In the genomic region with DNA sequence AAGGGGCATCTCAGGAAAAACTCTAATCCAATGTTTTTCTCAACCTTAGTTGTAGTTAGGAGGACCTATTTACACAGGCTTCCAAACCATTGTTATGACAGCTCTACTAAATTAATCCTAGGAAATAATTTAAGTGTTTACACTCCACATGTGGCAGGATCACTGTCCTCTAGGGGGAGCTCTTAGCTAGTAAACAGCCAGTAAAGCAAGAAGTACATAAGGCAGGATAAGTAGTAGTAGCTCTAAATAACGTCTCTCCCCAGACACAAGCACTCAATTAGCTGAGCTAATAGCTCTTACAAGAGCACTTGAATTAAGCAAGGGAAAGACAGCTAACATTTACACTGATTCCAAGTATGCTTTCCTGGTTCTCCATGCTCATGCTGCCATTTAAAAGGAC, we compare ENCODE assay signal across 9 cellular contexts. TPM values are rescaled to one million over a fixed set of nuclear protein-coding genes. Genes with fewer than 3 reads are reported as not detected.
DNase-seq lines count a peak whose midpoint lies in the region; ATAC-seq and TF ChIP-seq lines count a peak whose summit lies in the region.
"Had no signal": no experiment of that assay in that cellular context is flagged by ENCODE, and none has a peak within 500 bp of the region (broad histone marks: within the 10 kb centered on the region; RNA-seq: fewer than 3 reads in every experiment).

No MANE protein-coding gene starts in this region.

- TF ChIP-seq RAD21 in HCT116 (IDR thresholded peaks at IDR 0.05; ENCODE audit: low read depth), result peak; percentile 45

- no peaks in the 10 kb centered on the region for H4K20me1 ChIP-seq in HCT116 (ENCODE audit: insufficient read depth)

- 29 to 80% (median 34%) methylated on average over 1 of the region's 1 CpG for WGBS in adrenal gland, 4 donors

- no peak overlapping the region for H3K4me3 ChIP-seq in HCT116 (replicated peaks in 1 of 2; ENCODE audit: low read depth in 1 of 2, low read length in 2 of 2)
- no peak overlapping the region for H3K4me3 ChIP-seq in adrenal gland

- 0 out of 2 replicates have a peak, but pooled peaks have one; percentile 38 for ATAC-seq in HCT116
- ATAC-seq in HG03159 (IDR thresholded peaks at IDR 0.05; ENCODE audit: unreplicated experiment), result no peak
- ATAC-seq: natural killer cell treated with Interleukin-12 subunit alpha and Interleukin-12 subunit beta and Interleukin-15 and Interleukin-18, amount 100 ng/mL, for 72 hours; stimulated activated naive CD8-positive, alpha-beta T cell treated with anti-CD3 and anti-CD28 coated beads, Interleukin-15, amount 100 ng/mL, for 72 hours had no signal

- intact Hi-C loops in HCT116 (cut with micrococcal nuclease), result loop anchor here (10.0 kb wide), 1 partner anchor 764 kb away; no protein-coding TSS in a partner anchor
- intact Hi-C loops in adrenal gland (cut with DNase I), result loop anchor here in 1 of 2 donors (10.0 kb wide), 1 partner anchor 314 kb away; no protein-coding TSS in a partner anchor

- H3K27me3 ChIP-seq in HCT116 (ENCODE audit: insufficient read depth, low read length), result no peaks in the 10 kb centered on the region
- peaks cover 7% of the 10 kb centered on the region for H3K27me3 ChIP-seq in adrenal gland

- no peak overlapping the region for H3K4me2 ChIP-seq in HCT116 (ENCODE audit: low read length)

- RAD21 ChIA-PET in HCT116 (lab: Charles Lee; ENCODE audit: low non-redundant PET in 1 of 2, low total read pairs in 2 of 2, uncharacterized antibody in 2 of 2, unreplicated experiment in 2 of 2), result no interaction called here

- H3K4me1 ChIP-seq in HCT116 (ENCODE audit: control insufficient read depth in 1 of 2, insufficient read depth in 2 of 2, low read length in 2 of 2), result no peaks in the 10 kb centered on the region
- H3K4me1 ChIP-seq in adrenal gland (replicated peaks in 1 of 2), result no peaks in the 10 kb centered on the region

- H3K36me3 ChIP-seq in HCT116 (ENCODE audit: control insufficient read depth in 1 of 2, insufficient read depth in 2 of 2, low read length in 2 of 2) (no peaks in the 10 kb centered on the region), adrenal gland (replicated peaks in 1 of 2) (no peaks in the 10 kb centered on the region)

- no peaks in the 10 kb centered on the region for H3K9me2 ChIP-seq in HCT116 (ENCODE audit: insufficient read depth)

- CTCF ChIA-PET in HCT116 (lab: Charles Lee), result interaction anchor here (1.2 to 2.6 kb wide), 6 partner anchors 11 to 768 kb away, joined by 3 to 15 read pairs (median 4); no protein-coding TSS in a partner anchor

- H3K27ac ChIP-seq in HCT116 (ENCODE audit: low read depth, low read length), result no peak overlapping the region
- H3K27ac ChIP-seq in adrenal gland, result no peak overlapping the region
- H3K27ac ChIP-seq in substantia nigra (ENCODE audit: low read depth, low read length, poor library complexity, severe bottlenecking), result no peak overlapping the region

- POLR2A ChIA-PET in HCT116 (lab: Charles Lee), result no interaction called here

- H3K79me2 ChIP-seq in HCT116 (ENCODE audit: insufficient read depth, low read length), result no peaks in the 10 kb centered on the region

- no TSS peak for BruUV-seq in HCT116 (replicated peaks; lab: Mats Ljungman, UMichigan)

- DNase-seq in Daoy (ENCODE audit: low read depth) (peak; percentile 25), HCT116 (ENCODE audit: low read depth, low spot score) (peak; percentile 18), adrenal gland (peak in 3 of 7 donors; percentile 10 to 31 (median 16)), lung microvascular endothelial cell (ENCODE audit: low read depth in 2 of 2) (peak; percentile 25 to 26), SKM-1 (lab: John Stamatoyannopoulos, UW; ENCODE audit: unreplicated experiment) (no peak), substantia nigra (lab: John Stamatoyannopoulos, UW) (no peak)

- no peaks in the 10 kb centered on the region for H3K9me3 ChIP-seq in HCT116 (ENCODE audit: control insufficient read depth in 1 of 2, insufficient read depth in 1 of 2, low read depth in 1 of 2, low read length in 2 of 2)
- H3K9me3 ChIP-seq in adrenal gland (replicated peaks in 1 of 3), result no peaks in the 10 kb centered on the region

- TF ChIP-seq CTCF in HCT116 (IDR thresholded peaks at IDR 0.05 in 2 of 3, conservative IDR thresholded peaks at IDR 0.05 in 1 of 3; ENCODE audit: borderline replicate concordance in 1 of 3, insufficient read depth in 1 of 3, low read depth in 2 of 3, low read length in 2 of 3) (peak; percentile 20 to 60 (median 50); a peak in 4 of 6 replicates), adrenal gland (IDR thresholded peaks at IDR 0.05) (peak in 5 of 6 experiments; percentile 13 to 46 (median 32))

- H3K9ac ChIP-seq in HCT116 (ENCODE audit: low read length), result no peak overlapping the region

- TF ChIP-seq POLR2A in HCT116 (IDR thresholded peaks at IDR 0.05; ENCODE audit: borderline replicate concordance, extremely low read depth, insufficient read depth, insufficient read length) (no peak), adrenal gland (IDR thresholded peaks at IDR 0.05) (no peak)

- H2AFZ ChIP-seq in HCT116 (ENCODE audit: low read depth, low read length, poor library complexity, severe bottlenecking), result no peak overlapping the region

TF ChIP-seq in HCT116, 20 proteins besides CTCF, POLR2A, EP300 and RAD21:
- TF ChIP-seq ELF1 (IDR thresholded peaks at IDR 0.05; ENCODE audit: borderline replicate concordance, low read depth) (no peak), ZFX (IDR thresholded peaks at IDR 0.05) (no peak), SP1 (IDR thresholded peaks at IDR 0.05; ENCODE audit: low read depth) (no peak)
- TF ChIP-seq, protein P1, sequence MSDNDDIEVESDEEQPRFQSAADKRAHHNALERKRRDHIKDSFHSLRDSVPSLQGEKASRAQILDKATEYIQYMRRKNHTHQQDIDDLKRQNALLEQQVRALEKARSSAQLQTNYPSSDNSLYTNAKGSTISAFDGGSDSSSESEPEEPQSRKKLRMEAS (IDR thresholded peaks at IDR 0.05), result 0 out of 2 replicates have a peak, but pooled peaks have one; percentile 31
TF ChIP-seq in HCT116: peak in this region for 1.

RNA-seq across cellular contexts. Expression of gene NUDT11, which starts 37.3 kb away (rescaled TPM):
- 35.6 and 40.5 TPM in 2 replicates for total RNA-seq in Daoy (2014; rRNA removed; shearing (Covaris generic))
- total RNA-seq in HCT116 (2021; ENCODE audit: unreplicated experiment) (not detected), adrenal gland (1 to 10 TPM in 7 of 8 donors, under 1 TPM in 1; 0.12 to 3.7 (median 1.9) TPM), lung microvascular endothelial cell (0.60 and 1.5 TPM in 2 replicates)
- polyA plus RNA-seq in HCT116 (2012), result not detected in 2 replicates
- polyA plus RNA-seq in adrenal gland, result 1 to 10 TPM; 1.2 to 5.0 (median 4.5) TPM

Comparison
In these comparisons a context has a peak if more than half of its experiments do, and no peak if none do; other contexts are left out.
1. DNase-seq: peak in Daoy (single experiment), HCT116 (single experiment) and lung microvascular endothelial cell (2 of 2); none in SKM-1 (single experiment) and substantia nigra (0 of 49).